Comparison of ENCODE assay signal across 23 cellular contexts in the genomic region with DNA sequence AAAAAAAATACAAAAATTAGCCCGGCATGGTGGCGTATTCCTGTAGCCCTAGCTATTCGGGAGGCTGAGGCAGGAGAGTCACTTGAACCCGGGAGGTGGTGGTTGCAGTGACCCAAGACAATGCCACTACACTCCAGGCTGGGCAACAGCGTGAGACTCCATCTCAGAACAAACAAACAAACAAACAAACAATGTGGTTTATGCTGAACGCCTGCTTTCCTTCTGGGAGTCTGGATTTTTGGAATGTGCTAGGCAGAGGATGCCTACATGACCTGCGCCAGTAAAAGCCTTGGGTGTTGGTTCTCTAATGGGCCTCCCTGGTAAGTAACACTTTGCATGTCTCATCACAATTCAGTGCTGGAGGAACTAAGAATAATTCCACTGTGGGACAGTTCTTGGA.
"Had no signal": no experiment of that assay in that cellular context is flagged by ENCODE, and none has a peak within 500 bp of the region (broad histone marks: within the 10 kb centered on the region; RNA-seq: fewer than 3 reads in every experiment).

No MANE protein-coding gene starts in this region.

- H3K9me3 ChIP-seq: colonic mucosa, esophagus muscularis mucosa, left lung, lower lobe of right lung, mucosa of descending colon had no signal

- H3K4me1 ChIP-seq: colonic mucosa, esophagus muscularis mucosa, foreskin keratinocyte, gastroesophageal sphincter, heart left ventricle, left lung, lower lobe of right lung had no signal

- H3K27ac ChIP-seq: colonic mucosa, esophagus muscularis mucosa, foreskin keratinocyte, gastroesophageal sphincter, heart left ventricle, hepatocyte, left lung, lower lobe of right lung had no signal

- FAIRE-seq: endothelial cell of umbilical vein, frontal cortex, kidney had no signal

- H3K27ac Mint-ChIP-seq: dendritic cell treated with granulocyte-macrophage colony-stimulating factor and Interleukin-4, amounts not matched to agents 40 ng/mL and 50 ng/mL, for 4 days; effector memory CD8-positive, alpha-beta T cell; immature natural killer cell; mesothelial cell of epicardium had no signal

- H3K36me3 ChIP-seq: colonic mucosa, esophagus muscularis mucosa, gastroesophageal sphincter, heart left ventricle, left lung, lower lobe of right lung had no signal

- H3K27me3 Mint-ChIP-seq: dendritic cell treated with granulocyte-macrophage colony-stimulating factor and Interleukin-4, amounts not matched to agents 40 ng/mL and 50 ng/mL, for 4 days; effector memory CD8-positive, alpha-beta T cell had no signal

- H2AFZ ChIP-seq: hepatocyte had no signal

- H3K27me3 ChIP-seq: colonic mucosa, esophagus muscularis mucosa, foreskin keratinocyte, gastroesophageal sphincter, heart left ventricle, hepatocyte, left lung had no signal

- H3K4me3 Mint-ChIP-seq: dendritic cell treated with granulocyte-macrophage colony-stimulating factor and Interleukin-4, amounts not matched to agents 40 ng/mL and 50 ng/mL, for 4 days; effector memory CD8-positive, alpha-beta T cell; immature natural killer cell; mesothelial cell of epicardium had no signal

- H3K9me3 Mint-ChIP-seq: effector memory CD8-positive, alpha-beta T cell; immature natural killer cell had no signal

- H3K4me1 Mint-ChIP-seq: immature natural killer cell, mesothelial cell of epicardium had no signal

- DNase-seq: colonic mucosa; cortex of kidney; effector CD8-positive, alpha-beta T cell; effector memory CD8-positive, alpha-beta T cell; foreskin keratinocyte; heart left ventricle; hypothalamus; immature natural killer cell; islet precursor cell; kidney; kidney glomerular epithelial cell; left lung; left ventricle myocardium superior; lower lobe of right lung; mesenchymal stem cell; mucosa of descending colon had no signal

- H3K4me2 ChIP-seq: hepatocyte had no signal

- H3K4me3 ChIP-seq: colonic mucosa, esophagus muscularis mucosa, gastroesophageal sphincter, heart left ventricle, hepatocyte, left lung, lower lobe of right lung, mucosa of descending colon had no signal

- H3K79me2 ChIP-seq: hepatocyte had no signal

- H3K36me3 Mint-ChIP-seq: immature natural killer cell, mesothelial cell of epicardium had no signal
